Comparison of ENCODE assay signal across 8 cellular contexts in the genomic region with DNA sequence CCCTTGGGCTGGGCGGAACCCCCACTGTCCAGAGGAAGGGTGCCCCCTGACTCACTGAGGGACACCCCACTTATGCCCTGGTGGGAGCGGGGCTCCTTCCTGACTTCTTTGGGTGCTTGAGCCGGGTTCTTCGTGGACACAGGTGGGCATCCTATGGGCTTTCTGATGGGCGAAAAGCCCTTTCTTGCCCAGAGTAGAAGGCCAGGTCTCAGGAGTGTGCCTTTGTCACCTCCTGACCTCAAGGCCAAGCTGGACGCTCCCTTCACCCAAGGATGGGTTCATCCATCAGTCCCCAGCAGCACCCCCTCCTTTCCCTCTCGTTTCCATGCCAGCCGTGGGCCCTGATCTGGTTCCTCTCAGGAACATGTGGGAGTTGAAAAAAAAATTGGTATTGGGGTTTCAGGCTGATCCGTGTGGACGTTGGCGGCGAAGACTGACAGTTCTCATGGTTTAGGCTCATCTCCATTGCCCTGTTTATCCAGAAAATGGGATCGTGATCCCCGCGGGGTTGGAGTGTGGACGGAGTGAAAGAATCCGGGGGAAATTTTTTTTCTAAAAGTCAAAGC. TPM values are rescaled to one million over a fixed set of nuclear protein-coding genes. Genes with fewer than 3 reads are reported as not detected.
A peak's percentile ranks its signal among the peaks of the same experiment; 100 is the strongest.
DNase-seq lines count a peak whose midpoint lies in the region; ATAC-seq, FAIRE-seq and TF ChIP-seq lines count a peak whose summit lies in the region.

No MANE protein-coding gene starts in this region.

- H3K36me3 ChIP-seq in SU-DHL-6 (ENCODE audit: low read length) (no peaks in the 10 kb centered on the region), skeletal muscle satellite cell (ENCODE audit: insufficient read depth, low read length) (no peaks in the 10 kb centered on the region)

- TF ChIP-seq CTCF in SU-DHL-6 (IDR thresholded peaks at IDR 0.05; ENCODE audit: insufficient read depth, low read length, poor library complexity, severe bottlenecking) (no peak), glutamatergic neuron (IDR thresholded peaks at IDR 0.05; ENCODE audit: partially characterized antibody, unreplicated experiment) (no peak)

- H3K9me2 ChIP-seq in SU-DHL-6 (replicated peaks; ENCODE audit: insufficient read depth, low read length), result no peaks in the 10 kb centered on the region

- H3K4me3 ChIP-seq in SU-DHL-6 (ENCODE audit: insufficient read depth, low read length, poor library complexity, severe bottlenecking) (peak overlapping the region; percentile 76), skeletal muscle satellite cell (ENCODE audit: low read length) (peak overlapping the region; percentile 77)

- CTCF ChIA-PET in activated naive CD4-positive, alpha-beta T cell treated with anti-CD3 and anti-CD28 coated beads for 36 hours (lab: Charles Lee), result interaction anchor here (1.3 kb wide), 1 partner anchor 25 kb away, joined by 4 read pairs; no protein-coding TSS in a partner anchor

- H3K27ac Mint-ChIP-seq in activated naive CD4-positive, alpha-beta T cell treated with anti-CD3 and anti-CD28 coated beads for 36 hours, result peak overlapping the region; percentile 86
- peak overlapping the region; percentile 86 for H3K27ac Mint-ChIP-seq in glutamatergic neuron (ENCODE audit: unreplicated experiment)

- H2AFZ ChIP-seq in SU-DHL-6 (ENCODE audit: low read depth, low read length, severe bottlenecking), result no peak overlapping the region

- peaks cover 6% of the 10 kb centered on the region for H3K36me3 Mint-ChIP-seq in activated naive CD4-positive, alpha-beta T cell treated with anti-CD3 and anti-CD28 coated beads for 36 hours (ENCODE audit: low read depth)
- no peaks in the 10 kb centered on the region for H3K36me3 Mint-ChIP-seq in glutamatergic neuron (ENCODE audit: unreplicated experiment)

- peaks cover 37% of the 10 kb centered on the region for H3F3A ChIP-seq in SU-DHL-6 (ENCODE audit: insufficient read depth)

- H3K4me3 Mint-ChIP-seq in activated naive CD4-positive, alpha-beta T cell treated with anti-CD3 and anti-CD28 coated beads for 36 hours, result no peak overlapping the region
- peak overlapping the region; percentile 93 for H3K4me3 Mint-ChIP-seq in glutamatergic neuron (ENCODE audit: unreplicated experiment)

- H3K79me2 ChIP-seq in SU-DHL-6 (ENCODE audit: insufficient read depth, low read length), result peaks cover 60% of the 10 kb centered on the region

- H3K9me3 ChIP-seq in SU-DHL-6 (ENCODE audit: insufficient read depth, low read length), result no peaks in the 10 kb centered on the region
- no peaks in the 10 kb centered on the region for H3K9me3 ChIP-seq in skeletal muscle satellite cell (replicated peaks; ENCODE audit: low read length)

- peaks cover 58% of the 10 kb centered on the region for H3K4me1 Mint-ChIP-seq in activated naive CD4-positive, alpha-beta T cell treated with anti-CD3 and anti-CD28 coated beads for 36 hours (ENCODE audit: low read depth)
- H3K4me1 Mint-ChIP-seq in glutamatergic neuron (ENCODE audit: low read depth, unreplicated experiment), result peaks cover 21% of the 10 kb centered on the region

- H3K4me2 ChIP-seq in SU-DHL-6 (ENCODE audit: low read depth, low read length, poor library complexity, severe bottlenecking) (peak overlapping the region; percentile 94), skeletal muscle satellite cell (ENCODE audit: low read length) (peak overlapping the region; percentile 89)

- H3K27ac ChIP-seq in SU-DHL-6 (ENCODE audit: low read depth, low read length), result peak overlapping the region; percentile 77

- H3K27me3 Mint-ChIP-seq in activated naive CD4-positive, alpha-beta T cell treated with anti-CD3 and anti-CD28 coated beads for 36 hours (ENCODE audit: low read depth), result no peaks in the 10 kb centered on the region
- peaks cover 2% of the 10 kb centered on the region for H3K27me3 Mint-ChIP-seq in glutamatergic neuron (ENCODE audit: unreplicated experiment)

- H3K9me3 Mint-ChIP-seq in activated naive CD4-positive, alpha-beta T cell treated with anti-CD3 and anti-CD28 coated beads for 36 hours, result no peaks in the 10 kb centered on the region
- peaks cover 11% of the 10 kb centered on the region for H3K9me3 Mint-ChIP-seq in glutamatergic neuron (ENCODE audit: unreplicated experiment)

- intact Hi-C loops in activated naive CD4-positive, alpha-beta T cell treated with anti-CD3 and anti-CD28 coated beads for 36 hours (cut with micrococcal nuclease), result loop anchor here (1.0 kb wide), 2 partner anchors 87 to 388 kb away; a partner anchor contains a TSS

- H3K9ac ChIP-seq in SU-DHL-6 (ENCODE audit: low read length) (peak overlapping the region; percentile 87), skeletal muscle satellite cell (ENCODE audit: low read depth, low read length) (peak overlapping the region; percentile 81)

- ATAC-seq in GM18868 (IDR thresholded peaks at IDR 0.05; ENCODE audit: unreplicated experiment), result no peak
- ATAC-seq in GM19328 (IDR thresholded peaks at IDR 0.05; ENCODE audit: unreplicated experiment), result no peak

- H4K20me1 ChIP-seq in SU-DHL-6 (ENCODE audit: low read depth, low read length), result no peaks in the 10 kb centered on the region

- FAIRE-seq in HTR-8/SVneo (lab: Jason Lieb, UNC), result no peak

- H3K27me3 ChIP-seq in SU-DHL-6 (ENCODE audit: low read length) (no peaks in the 10 kb centered on the region), skeletal muscle satellite cell (ENCODE audit: control insufficient read depth, insufficient read depth, low read length) (no peaks in the 10 kb centered on the region)

- H3K4me1 ChIP-seq in skeletal muscle satellite cell (ENCODE audit: control insufficient read depth, insufficient read depth, low read length), result peaks cover 42% of the 10 kb centered on the region

- no peak for DNase-seq in activated naive CD4-positive, alpha-beta T cell treated with anti-CD3 and anti-CD28 coated beads for 36 hours
- DNase-seq in activated naive CD4-positive, alpha-beta T cell treated with anti-CD3 and anti-CD28 coated beads, Interleukin-2, amount 50 U/mL, for 16 hours, result no peak
- DNase-seq in glutamatergic neuron (no peak), HTR-8/SVneo (ENCODE audit: insufficient read length, low spot score) (no peak)

RNA-seq across cellular contexts. Expression of a gene that starts 0.7 kb away (rescaled TPM):
- 10 to 100 TPM; 12.0 to 12.7 TPM for total RNA-seq in activated naive CD4-positive, alpha-beta T cell treated with anti-CD3 and anti-CD28 coated beads for 36 hours
- total RNA-seq in glutamatergic neuron (ENCODE audit: unreplicated experiment), result 33.0 TPM
- total RNA-seq in skeletal muscle satellite cell (2012; rRNA removed), result 13.9 and 14.4 TPM in 2 replicates

RNA-seq across cellular contexts. Expression of a gene that starts 1.6 kb away (rescaled TPM):
- 10 to 100 TPM; 12.3 to 12.8 TPM for total RNA-seq in activated naive CD4-positive, alpha-beta T cell treated with anti-CD3 and anti-CD28 coated beads for 36 hours
- total RNA-seq in glutamatergic neuron (ENCODE audit: unreplicated experiment), result 6.2 TPM
- 5.1 and 9.0 TPM in 2 replicates for total RNA-seq in skeletal muscle satellite cell (2012; rRNA removed)

RNA-seq across cellular contexts. Expression of a gene that starts 58.8 kb away (rescaled TPM):
- 10 to 100 TPM; 47.6 to 48.4 TPM for total RNA-seq in activated naive CD4-positive, alpha-beta T cell treated with anti-CD3 and anti-CD28 coated beads for 36 hours
- 85.1 TPM for total RNA-seq in glutamatergic neuron (ENCODE audit: unreplicated experiment)
- total RNA-seq in skeletal muscle satellite cell (2012; rRNA removed), result 85.9 and 97.0 TPM in 2 replicates
